Comparison of ENCODE assay signal across 20 cellular contexts in genomic region chr15:61159901-61160300, GRCh38.
DNase-seq lines count a peak whose midpoint lies in the region; ATAC-seq lines count a peak whose summit lies in the region.
"Had no signal": no experiment of that assay in that cellular context is flagged by ENCODE, and none has a peak within 500 bp of the region (broad histone marks: within the 10 kb centered on the region; RNA-seq: fewer than 3 reads in every experiment).

No MANE protein-coding gene starts in this region.

- H3K36me3 Mint-ChIP-seq in T-cell = no peaks in the 10 kb centered on the region
- H3K36me3 Mint-ChIP-seq: CD14-positive monocyte had no signal

- CTCF ChIA-PET in T-cell (lab: Charles Lee) = no interaction called here

- no peak overlapping the region for H3K27ac Mint-ChIP-seq in T-cell
- H3K27ac Mint-ChIP-seq: B cell, CD14-positive monocyte, GM23338 had no signal

- no peaks in the 10 kb centered on the region for H3K4me1 Mint-ChIP-seq in T-cell
- H3K4me1 Mint-ChIP-seq: B cell, CD14-positive monocyte had no signal

- DNase-seq in NCI-H748 (lab: John Stamatoyannopoulos, UW; ENCODE audit: unreplicated experiment) (peak; percentile 1), NCI-H748 treated with DMSO at 0.1 percent for 48 hours (lab: John Stamatoyannopoulos, UW) (no peak), NCI-H2029 (lab: John Stamatoyannopoulos, UW) (peak; percentile 54), NCI-H774 (lab: John Stamatoyannopoulos, UW) (peak; percentile 64), T-cell (no peak), DMS79 treated with DMSO at 0.1 percent for 48 hours (lab: John Stamatoyannopoulos, UW) (no peak)
- no peak for DNase-seq in activated naive CD4-positive, alpha-beta T cell treated with anti-CD3 and anti-CD28 coated beads, Interleukin-2, amount 50 U/mL, for 16 hours
- DNase-seq: HCEC 1CT, Kasumi-1, MM.1S, NCI-H1048, NCI-H1436, NCI-H187 treated with DMSO at 0.1 percent for 48 hours, NCI-H2227 treated with DMSO at 0.1 percent for 48 hours, NCI-H526, Peyer's patch, T-helper 9 cell had no signal

- ATAC-seq in T-cell (replicated peaks in 1 of 4) = no peak
- ATAC-seq: GM23338 had no signal

- H3K9me3 Mint-ChIP-seq in T-cell = no peaks in the 10 kb centered on the region
- H3K9me3 Mint-ChIP-seq: GM23338 had no signal

- POLR2A ChIA-PET in T-cell (lab: Charles Lee) = interaction anchor here in 1 of 2 donors (0.6 kb wide), 1 partner anchor 333 kb away, joined by 5 read pairs; no protein-coding TSS in a partner anchor

- H3K4me3 Mint-ChIP-seq in T-cell = no peak overlapping the region
- H3K4me3 Mint-ChIP-seq: B cell, CD14-positive monocyte, GM23338 had no signal

- H3K27me3 Mint-ChIP-seq in T-cell = peaks cover 24 to 34% of the 10 kb centered on the region in 2 donors

Comparison
In these comparisons a context has a peak if more than half of its experiments do, and no peak if none do; other contexts are left out.
1. DNase-seq: peak in NCI-H748 (single experiment), NCI-H2029 (single experiment) and NCI-H774 (single experiment); none in NCI-H748 treated with DMSO at 0.1 percent for 48 hours (single experiment), T-cell (0 of 34), DMS79 treated with DMSO at 0.1 percent for 48 hours (single experiment) and activated naive CD4-positive, alpha-beta T cell treated with anti-CD3 and anti-CD28 coated beads, Interleukin-2, amount 50 U/mL, for 16 hours (single experiment).